Comparison of ENCODE assay signal across 10 cellular contexts in genomic region chr20:34891166-34892062, GRCh38. TPM values are rescaled to one million over a fixed set of nuclear protein-coding genes. Genes with fewer than 3 reads are reported as not detected.
DNase-seq lines count a peak whose midpoint lies in the region; ATAC-seq, FAIRE-seq and TF ChIP-seq lines count a peak whose summit lies in the region.
"Had no signal": no experiment of that assay in that cellular context is flagged by ENCODE, and none has a peak within 500 bp of the region (broad histone marks: within the 10 kb centered on the region; RNA-seq: fewer than 3 reads in every experiment).

No MANE protein-coding gene starts in this region.

- in situ Hi-C loops in GM13977 (cut with MboI; ENCODE audit: low pct_unique_long_range_greater_than_20kb, low sequenced_read_pairs, unreplicated experiment): no loop called here

- DNase-seq in GM13977 (ENCODE audit: low spot score) (peak; percentile 42), PC-3 (peak; percentile 88), astrocyte (ENCODE audit: low read depth) (peak; percentile 64), HuH-7 (ENCODE audit: low spot score) (no peak), frontal cortex (ENCODE audit: low spot score in 2 of 2) (no peak)
- DNase-seq in stimulated activated CD4-positive, alpha-beta T cell treated with anti-CD3 and anti-CD28 coated beads, Interleukin-1b, Interleukin-23, amount 100 ng/mL, for 48 hours: peak; percentile 47
- DNase-seq: midbrain had no signal

- no peaks in the 10 kb centered on the region for H3K9me3 Mint-ChIP-seq in astrocyte (ENCODE audit: unreplicated experiment)

- H4K20me1 ChIP-seq in PC-3 (ENCODE audit: low read length): no peaks in the 10 kb centered on the region
- H4K20me1 ChIP-seq in astrocyte (ENCODE audit: insufficient read depth, low read length): peaks cover 6% of the 10 kb centered on the region

- H3K27me3 ChIP-seq in PC-3 (ENCODE audit: low read length) (no peaks in the 10 kb centered on the region), astrocyte (ENCODE audit: insufficient read depth, low read length) (no peaks in the 10 kb centered on the region)
- H3K27me3 ChIP-seq: SJSA1 had no signal

- CTCF ChIA-PET in PC-3 (lab: Charles Lee): interaction anchor here (0.6 kb wide), 1 partner anchor 66 kb away, joined by 15 read pairs; no protein-coding TSS in a partner anchor

- no peaks in the 10 kb centered on the region for H3K27me3 Mint-ChIP-seq in astrocyte (ENCODE audit: low read depth, unreplicated experiment)

- H3K4me3 ChIP-seq in PC-3 (ENCODE audit: low read length) (no peak overlapping the region), astrocyte (ENCODE audit: insufficient read depth, low read depth, low read length) (no peak overlapping the region)
- H3K4me3 ChIP-seq: SJSA1 had no signal

- intact Hi-C loops in PC-3 (cut with micrococcal nuclease): no loop called here

- BruUV-seq in PC-3 (replicated peaks; lab: Mats Ljungman, UMichigan): no TSS peak

- TF ChIP-seq CTCF in GM13977 (IDR thresholded peaks at IDR 0.05; ENCODE audit: extremely low read depth, insufficient read depth, missing control alignments) (no peak), PC-3 (conservative IDR thresholded peaks at IDR 0.05; ENCODE audit: low read depth, low read length) (no peak), astrocyte (IDR thresholded peaks at IDR 0.05; ENCODE audit: insufficient read depth, low read depth, low read length) (no peak)

- POLR2A ChIA-PET in PC-3 (lab: Charles Lee; ENCODE audit: unreplicated experiment): no interaction called here

- H3K9me2 ChIP-seq in PC-3 (replicated peaks; ENCODE audit: low read length): no peaks in the 10 kb centered on the region

- FAIRE-seq in astrocyte (lab: Jason Lieb, UNC) (no peak), frontal cortex (lab: Jason Lieb, UNC) (no peak)
- FAIRE-seq: colon had no signal

- H3K27ac Mint-ChIP-seq in astrocyte (ENCODE audit: unreplicated experiment): no peak overlapping the region

- H3K36me3 Mint-ChIP-seq in astrocyte (ENCODE audit: low read depth, unreplicated experiment): no peaks in the 10 kb centered on the region

- no peak overlapping the region for H2AFZ ChIP-seq in PC-3 (ENCODE audit: low read length)
- H2AFZ ChIP-seq in astrocyte (ENCODE audit: low read depth, low read length): no peak overlapping the region

- peaks cover 1% of the 10 kb centered on the region for H3K4me1 Mint-ChIP-seq in astrocyte (ENCODE audit: low read depth, unreplicated experiment)

- no peaks in the 10 kb centered on the region for H3K36me3 ChIP-seq in PC-3 (ENCODE audit: low read depth, low read length)
- H3K36me3 ChIP-seq in astrocyte (ENCODE audit: insufficient read depth, low read length): no peaks in the 10 kb centered on the region

- no peak overlapping the region for H3K4me3 Mint-ChIP-seq in astrocyte (ENCODE audit: unreplicated experiment)

- H3F3A ChIP-seq in PC-3 (ENCODE audit: low read length, unreplicated experiment): no peaks in the 10 kb centered on the region

- peak; percentile 94 for ATAC-seq in PC-3
- ATAC-seq in HG03571 (IDR thresholded peaks at IDR 0.05; ENCODE audit: unreplicated experiment): no peak

- no peaks in the 10 kb centered on the region for H3K9me3 ChIP-seq in PC-3 (ENCODE audit: low read length)
- H3K9me3 ChIP-seq in astrocyte (ENCODE audit: insufficient read depth, low read depth, low read length): no peaks in the 10 kb centered on the region
- H3K9me3 ChIP-seq: SJSA1 had no signal

- H3K4me2 ChIP-seq in PC-3 (ENCODE audit: low read length) (peak overlapping the region; percentile 60), astrocyte (ENCODE audit: low read length) (no peak overlapping the region)

- peak overlapping the region; percentile 64 for H3K27ac ChIP-seq in PC-3 (ENCODE audit: low read length)
- no peak overlapping the region for H3K27ac ChIP-seq in astrocyte (ENCODE audit: low read depth, low read length)
- H3K27ac ChIP-seq: SJSA1 had no signal

- H3K79me2 ChIP-seq in PC-3 (ENCODE audit: low read length): peaks cover 18% of the 10 kb centered on the region
- no peaks in the 10 kb centered on the region for H3K79me2 ChIP-seq in astrocyte (ENCODE audit: insufficient read depth, low read length)

- no peak overlapping the region for H3K9ac ChIP-seq in PC-3 (ENCODE audit: low read length)
- no peak overlapping the region for H3K9ac ChIP-seq in astrocyte (ENCODE audit: low read length)

- H3K4me1 ChIP-seq in PC-3 (ENCODE audit: insufficient read depth, low read length) (peaks cover 24% of the 10 kb centered on the region), astrocyte (ENCODE audit: insufficient read depth, low read length) (no peaks in the 10 kb centered on the region)

RNA-seq across cellular contexts. Expression of gene ACSS2, which starts 15.0 kb away (rescaled TPM):
- total RNA-seq in PC-3 (2014; rRNA removed) (78.9 and 125 TPM in 2 replicates), astrocyte (16.9 and 18.7 TPM in 2 replicates), frontal cortex (18.3 TPM)

RNA-seq across cellular contexts. Expression of gene GGT7, which starts 18.8 kb away (rescaled TPM):
- total RNA-seq in PC-3 (2014; rRNA removed) (1.5 and 3.2 TPM in 2 replicates), astrocyte (15.6 and 17.3 TPM in 2 replicates), frontal cortex (13.5 TPM)

Comparison
In these comparisons a context has a peak if more than half of its experiments do, and no peak if none do; other contexts are left out.
1. DNase-seq: peak in GM13977 (single experiment), PC-3 (single experiment), astrocyte (single experiment) and stimulated activated CD4-positive, alpha-beta T cell treated with anti-CD3 and anti-CD28 coated beads, Interleukin-1b, Interleukin-23, amount 100 ng/mL, for 48 hours (single experiment); none in HuH-7 (single experiment) and frontal cortex (0 of 2).